In genomic region chr3:42080452-42080872, GRCh38 we compare ENCODE assay signal across 7 cellular contexts. TPM values are rescaled to one million over a fixed set of nuclear protein-coding genes. Genes with fewer than 3 reads are reported as not detected.
DNase-seq lines count a peak whose midpoint lies in the region; ATAC-seq and TF ChIP-seq lines count a peak whose summit lies in the region.

No MANE protein-coding gene starts in this region.

- in situ Hi-C loops in transverse colon (cut with MboI; ENCODE audit: low pct_ligation_motif_present in 1 of 4, low pct_unique_long_range_greater_than_20kb in 1 of 4, low sequenced_read_pairs in 3 of 4): no loop called here

- peak overlapping the region; percentile 95 for H3K27ac Mint-ChIP-seq in chondrocyte (ENCODE audit: unreplicated experiment)

- TF ChIP-seq CTCF in PC-3 (conservative IDR thresholded peaks at IDR 0.05; ENCODE audit: low read depth, low read length): no peak
- TF ChIP-seq CTCF in chondrocyte (IDR thresholded peaks at IDR 0.05): no peak
- TF ChIP-seq CTCF in lower lobe of right lung (IDR thresholded peaks at IDR 0.05): no peak
- TF ChIP-seq CTCF in transverse colon (IDR thresholded peaks at IDR 0.05): no peak

- H3K36me3 ChIP-seq in PC-3 (ENCODE audit: low read depth, low read length) (peaks cover 5% of the 10 kb centered on the region; the same call in 1 of the 2 replicates), lower lobe of right lung (no peaks in the 10 kb centered on the region), transverse colon (no peaks in the 10 kb centered on the region)

- intact Hi-C loops in PC-3 (cut with micrococcal nuclease) (loop anchor here (1.0 to 2.0 kb wide), 2 partner anchors 8 to 16 kb away; no protein-coding TSS in a partner anchor), lower lobe of right lung (cut with DNase I) (no loop called here), transverse colon (cut with DNase I; ENCODE audit: low total_unique reads) (no loop called here)

- no peaks in the 10 kb centered on the region for H3K27me3 Mint-ChIP-seq in chondrocyte (ENCODE audit: low read depth)

- H3K9me3 Mint-ChIP-seq in chondrocyte (ENCODE audit: low read depth): peaks cover 6% of the 10 kb centered on the region

- 38% methylated on average over 1 of the region's 1 CpG; no CpG with 5 or more reads in 1 of the 2 donors for WGBS in transverse colon (ENCODE audit: low coverage in 1 of 2), 2 donors

- BruUV-seq in PC-3 (replicated peaks; lab: Mats Ljungman, UMichigan): no TSS peak

- peak; percentile 86 for TF ChIP-seq EP300 in transverse colon (IDR thresholded peaks at IDR 0.05; ENCODE audit: low read depth)

- H3K27me3 ChIP-seq in PC-3 (ENCODE audit: low read length) (no peaks in the 10 kb centered on the region), lower lobe of right lung (ENCODE audit: low read depth) (no peaks in the 10 kb centered on the region), transverse colon (no peaks in the 10 kb centered on the region)

- peak; percentile 95 for DNase-seq in PC-3
- DNase-seq in chondrocyte (ENCODE audit: low spot score): no peak
- no peak for DNase-seq in lower lobe of right lung
- DNase-seq in transverse colon: peak; percentile 58
- no peak for DNase-seq in GF-D8 (lab: John Stamatoyannopoulos, UW)

- peak overlapping the region; percentile 18; the same call in 1 of the 2 replicates for H3K4me3 ChIP-seq in PC-3 (ENCODE audit: low read length)
- H3K4me3 ChIP-seq in lower lobe of right lung: no peak overlapping the region
- H3K4me3 ChIP-seq in transverse colon: no peak overlapping the region

- no peak overlapping the region for H2AFZ ChIP-seq in PC-3 (ENCODE audit: low read length)

- H3K4me1 ChIP-seq in PC-3 (ENCODE audit: insufficient read depth, low read length) (peaks cover 42% of the 10 kb centered on the region), lower lobe of right lung (peaks cover 35% of the 10 kb centered on the region), transverse colon (peaks cover 29 to 57% (median 44%) of the 10 kb centered on the region in 4 donors)

- H3K27ac ChIP-seq in PC-3 (ENCODE audit: low read length): peak overlapping the region; percentile 85
- peak overlapping the region; percentile 56 for H3K27ac ChIP-seq in lower lobe of right lung
- H3K27ac ChIP-seq in transverse colon: peak overlapping the region; percentile 83 to 91 (median 88)

- H3F3A ChIP-seq in PC-3 (ENCODE audit: low read length, unreplicated experiment): peaks cover 8% of the 10 kb centered on the region

- H3K9me3 ChIP-seq in PC-3 (ENCODE audit: low read length) (no peaks in the 10 kb centered on the region), lower lobe of right lung (peaks cover 7% of the 10 kb centered on the region), transverse colon (peaks cover 0 to 3% of the 10 kb centered on the region in 2 donors)

- H4K20me1 ChIP-seq in PC-3 (ENCODE audit: low read length): no peaks in the 10 kb centered on the region

- peak overlapping the region; percentile 41 for H3K9ac ChIP-seq in PC-3 (ENCODE audit: low read length)

- peaks cover 66% of the 10 kb centered on the region for H3K79me2 ChIP-seq in PC-3 (ENCODE audit: low read length)

- H3K9me2 ChIP-seq in PC-3 (replicated peaks; ENCODE audit: low read length): no peaks in the 10 kb centered on the region

- CTCF ChIA-PET in PC-3 (lab: Charles Lee): no interaction called here

- H3K4me3 Mint-ChIP-seq in chondrocyte (ENCODE audit: unreplicated experiment): no peak overlapping the region

- peaks cover 65% of the 10 kb centered on the region for H3K4me1 Mint-ChIP-seq in chondrocyte (ENCODE audit: low read depth)

- ATAC-seq in GM21619 (IDR thresholded peaks at IDR 0.05; ENCODE audit: unreplicated experiment) (peak; percentile 42), PC-3 (peak; percentile 88), lower lobe of right lung (peak; percentile 90 to 92), GM21367 (IDR thresholded peaks at IDR 0.05; ENCODE audit: unreplicated experiment) (no peak)

- peaks cover 5% of the 10 kb centered on the region for H3K36me3 Mint-ChIP-seq in chondrocyte (ENCODE audit: low read depth)

- H3K4me2 ChIP-seq in PC-3 (ENCODE audit: low read length): peak overlapping the region; percentile 69

- no peak for TF ChIP-seq POLR2A in transverse colon (IDR thresholded peaks at IDR 0.05)

- POLR2A ChIA-PET in PC-3 (lab: Charles Lee; ENCODE audit: unreplicated experiment): interaction anchor here (0.6 to 0.7 kb wide), 3 partner anchors 18 to 562 kb away, joined by 3 to 6 read pairs (median 4); no protein-coding TSS in a partner anchor

RNA-seq across cellular contexts. Expression of gene TRAK1, which starts 10.7 kb away (rescaled TPM):
- total RNA-seq in PC-3 (2014; rRNA removed): 23.4 and 29.0 TPM in 2 replicates
- 38.1 to 53.7 TPM (median 51.2 TPM) in 3 replicates for total RNA-seq in chondrocyte
- 50.6 TPM for total RNA-seq in lower lobe of right lung
- total RNA-seq in transverse colon: 100 to 1,000 TPM in 3 of 4 donors, 10 to 100 TPM in 1; 91.7 to 247 (median 115) TPM

Comparison
In these comparisons a context has a peak if more than half of its experiments do, and no peak if none do; other contexts are left out.
1. DNase-seq: peak in PC-3 (single experiment) and transverse colon (single experiment); none in chondrocyte (single experiment), lower lobe of right lung (single experiment) and GF-D8 (single experiment).
2. Peak in every context shown above with its lines, with median percentiles within 50 percentile points of each other: H3K27ac ChIP-seq.